In the genomic region with DNA sequence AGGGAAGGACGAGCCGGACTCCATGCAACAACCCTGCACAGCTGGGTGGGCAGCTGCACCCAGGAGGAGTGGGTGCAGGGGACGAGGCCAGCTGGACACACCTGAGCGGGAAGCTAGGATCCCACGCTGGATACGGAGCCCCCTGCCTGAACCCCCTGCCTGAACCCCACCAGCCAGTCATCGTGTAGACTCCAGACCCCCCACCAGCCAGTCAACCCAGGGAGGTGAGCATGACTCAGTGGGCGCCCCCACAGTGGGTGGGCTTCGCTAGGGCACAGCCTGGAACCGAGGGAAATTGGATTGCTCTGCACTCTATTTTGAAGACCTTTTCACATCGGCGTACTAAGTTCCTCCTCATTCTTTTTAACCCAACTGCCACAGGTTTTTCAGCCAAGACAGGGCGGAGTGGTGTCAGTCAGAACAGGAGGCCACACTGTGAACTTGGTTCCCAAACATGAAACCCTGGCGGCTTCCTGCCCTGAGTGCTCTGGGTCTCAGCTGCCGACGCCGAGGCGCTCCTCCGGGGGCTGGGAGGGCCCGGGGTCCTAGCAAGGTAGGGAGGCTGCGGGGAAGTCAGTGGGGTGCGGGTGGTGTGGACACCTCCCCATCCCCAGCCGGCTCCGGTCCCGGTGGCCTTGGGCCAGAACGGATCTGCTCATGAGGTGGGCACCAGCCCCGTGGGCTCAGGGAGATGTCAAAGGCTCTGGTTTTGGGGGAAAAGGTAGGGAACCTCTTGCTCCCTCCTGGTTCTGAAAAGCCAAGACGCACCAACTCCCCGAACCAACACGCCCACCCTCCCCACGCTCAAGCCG, we compare ENCODE assay signal across 2 cellular contexts.
TF ChIP-seq lines count a peak whose summit lies in the region.

No MANE protein-coding gene starts in this region.

TF ChIP-seq in HEK293, 187 proteins besides CTCF, POLR2A, EP300 and RAD21:
- no peak for TF ChIP-seq ZNF2 (tag by site-specific recombination; IDR thresholded peaks at IDR 0.05)
- no peak for TF ChIP-seq ZFP37 (tag by site-specific recombination; IDR thresholded peaks at IDR 0.05)
- TF ChIP-seq, protein P1, sequence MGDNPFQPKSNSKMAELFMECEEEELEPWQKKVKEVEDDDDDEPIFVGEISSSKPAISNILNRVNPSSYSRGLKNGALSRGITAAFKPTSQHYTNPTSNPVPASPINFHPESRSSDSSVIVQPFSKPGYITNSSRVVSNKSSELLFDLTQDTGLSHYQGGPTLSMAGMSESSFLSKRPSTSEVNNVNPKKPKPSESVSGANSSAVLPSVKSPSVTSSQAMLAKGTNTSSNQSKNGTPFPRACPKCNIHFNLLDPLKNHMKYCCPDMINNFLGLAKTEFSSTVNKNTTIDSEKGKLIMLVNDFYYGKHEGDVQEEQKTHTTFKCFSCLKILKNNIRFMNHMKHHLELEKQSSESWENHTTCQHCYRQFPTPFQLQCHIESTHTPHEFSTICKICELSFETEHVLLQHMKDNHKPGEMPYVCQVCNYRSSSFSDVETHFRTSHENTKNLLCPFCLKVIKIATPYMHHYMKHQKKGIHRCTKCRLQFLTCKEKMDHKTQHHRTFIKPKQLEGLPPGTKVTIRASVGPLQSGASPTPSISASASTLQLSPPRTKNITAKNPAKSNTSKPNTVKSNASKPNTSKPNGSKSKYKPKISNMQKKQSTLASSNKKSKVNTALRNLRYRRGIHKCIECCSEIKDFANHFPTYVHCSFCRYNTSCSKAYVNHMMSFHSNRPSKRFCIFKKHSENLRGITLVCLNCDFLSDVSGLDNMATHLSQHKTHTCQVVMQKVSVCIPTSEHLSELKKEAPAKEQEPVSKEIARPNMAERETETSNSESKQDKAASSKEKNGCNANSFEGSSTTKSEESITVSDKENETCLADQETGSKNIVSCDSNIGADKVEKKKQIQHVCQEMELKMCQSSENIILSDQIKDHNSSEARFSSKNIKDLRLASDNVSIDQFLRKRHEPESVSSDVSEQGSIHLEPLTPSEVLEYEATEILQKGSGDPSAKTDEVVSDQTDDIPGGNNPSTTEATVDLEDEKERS (tag by site-specific recombination; IDR thresholded peaks at IDR 0.05): no peak
- no peak for TF ChIP-seq ZNF146 (tag by site-specific recombination; IDR thresholded peaks at IDR 0.05)
- no peak for TF ChIP-seq ZNF843 (tag by site-specific recombination; IDR thresholded peaks at IDR 0.05)
- TF ChIP-seq ZIC2 (tag by site-specific recombination; IDR thresholded peaks at IDR 0.05): peak; percentile 80
- peak; percentile 66 for TF ChIP-seq ZNF600 (tag by site-specific recombination; IDR thresholded peaks at IDR 0.05)
- TF ChIP-seq ZNF132 (tag by site-specific recombination; IDR thresholded peaks at IDR 0.05; ENCODE audit: borderline replicate concordance): no peak
- no peak for TF ChIP-seq ZNF561 (tag by site-specific recombination; IDR thresholded peaks at IDR 0.05; ENCODE audit: borderline replicate concordance)
- TF ChIP-seq ZNF391 (tag by site-specific recombination; IDR thresholded peaks at IDR 0.05; ENCODE audit: borderline replicate concordance, low read depth): no peak
- TF ChIP-seq ZSCAN18 (tag by site-specific recombination; IDR thresholded peaks at IDR 0.05): no peak
- TF ChIP-seq ZFHX2 (tag by site-specific recombination; conservative IDR thresholded peaks at IDR 0.05): no peak
- TF ChIP-seq GLIS2 (tag by site-specific recombination; IDR thresholded peaks at IDR 0.05): peak; percentile 28; the same call in 1 of the 2 replicates
- no peak for TF ChIP-seq ZNF837 (tag by site-specific recombination; IDR thresholded peaks at IDR 0.05)
- TF ChIP-seq GLIS1 (tag by site-specific recombination; IDR thresholded peaks at IDR 0.05): peak; percentile 63
- TF ChIP-seq ZSCAN23 (tag by site-specific recombination; IDR thresholded peaks at IDR 0.05): no peak

TF ChIP-seq in K562, 482 proteins besides CTCF, POLR2A, EP300 and RAD21:
- TF ChIP-seq RBM22 (IDR thresholded peaks at IDR 0.05; ENCODE audit: low read depth, low read length, poor library complexity, severe bottlenecking) (peak; percentile 0), POLR2G (IDR thresholded peaks at IDR 0.05; ENCODE audit: low read depth, low read length) (peak; percentile 4; the same call in 1 of the 2 replicates), ZNF431 (CRISPR knock-in tag; IDR thresholded peaks at IDR 0.05) (no peak)
